In genomic region chr2:25743132-25743830, GRCh38 we compare ENCODE assay signal across 15 cellular contexts.
DNase-seq lines count a peak whose midpoint lies in the region; ATAC-seq, FAIRE-seq and TF ChIP-seq lines count a peak whose summit lies in the region.
"Had no signal": no experiment of that assay in that cellular context is flagged by ENCODE, and none has a peak within 500 bp of the region (broad histone marks: within the 10 kb centered on the region; RNA-seq: fewer than 3 reads in every experiment).

No MANE protein-coding gene starts in this region.

- CTCF ChIA-PET in WTC11 (lab: Charles Lee), result interaction anchor here (0.8 to 1.1 kb wide), 2 partner anchors 29 to 136 kb away, joined by 3 read pairs; no protein-coding TSS in a partner anchor
- CTCF ChIA-PET in naive thymus-derived CD4-positive, alpha-beta T cell (lab: Charles Lee), result interaction anchor here (0.6 to 0.8 kb wide), 3 partner anchors 110 to 137 kb away, joined by 3 read pairs; no protein-coding TSS in a partner anchor

- peaks cover 23% of the 10 kb centered on the region for H3K4me1 Mint-ChIP-seq in T-helper 2 cell treated with Interferon-gamma antibody and Interleukin-4, amounts not matched to agents 5 μg/mL and 100 μg/mL, for 36 hours (ENCODE audit: low read depth)
- peaks cover 37% of the 10 kb centered on the region for H3K4me1 Mint-ChIP-seq in WTC11
- peaks cover 19 to 42% (median 32%) of the 10 kb centered on the region in 7 donors for H3K4me1 Mint-ChIP-seq in naive thymus-derived CD4-positive, alpha-beta T cell

- peaks cover 0 to 33% (median 16%) of the 10 kb centered on the region in 3 experiments for H3K36me3 ChIP-seq in naive thymus-derived CD4-positive, alpha-beta T cell (ENCODE audit: control insufficient read depth in 2 of 3, insufficient read depth in 3 of 3, low read length in 3 of 3)
- H3K36me3 ChIP-seq in mesendoderm (ENCODE audit: control insufficient read depth, insufficient read depth, low read length), result peaks cover 1% of the 10 kb centered on the region

- no peak overlapping the region for H3K4me2 ChIP-seq in mesendoderm (ENCODE audit: low read length)

- no peaks in the 10 kb centered on the region for H3K9me3 Mint-ChIP-seq in T-helper 2 cell treated with Interferon-gamma antibody and Interleukin-4, amounts not matched to agents 5 μg/mL and 100 μg/mL, for 36 hours
- no peaks in the 10 kb centered on the region for H3K9me3 Mint-ChIP-seq in WTC11
- H3K9me3 Mint-ChIP-seq in naive thymus-derived CD4-positive, alpha-beta T cell, result no peaks in the 10 kb centered on the region
- H3K9me3 Mint-ChIP-seq: neural crest cell had no signal

- ATAC-seq in WTC11 (no peak), GM19324 (IDR thresholded peaks at IDR 0.05; ENCODE audit: low FRiP score, unreplicated experiment) (no peak)
- peak; percentile 66 for ATAC-seq in naive thymus-derived CD4-positive, alpha-beta T cell
- ATAC-seq: HCT116 had no signal

- no peaks in the 10 kb centered on the region for H3K27me3 ChIP-seq in HL-60 (ENCODE audit: insufficient read depth, poor library complexity, severe bottlenecking)
- no peaks in the 10 kb centered on the region for H3K27me3 ChIP-seq in naive thymus-derived CD4-positive, alpha-beta T cell (ENCODE audit: control insufficient read depth in 2 of 2, insufficient read depth in 2 of 2, low read length in 2 of 2)
- no peaks in the 10 kb centered on the region for H3K27me3 ChIP-seq in mesendoderm (ENCODE audit: insufficient read depth, low read length, poor library complexity)

- peak overlapping the region; percentile 88 for H3K27ac ChIP-seq in HL-60 (replicated peaks)
- peak overlapping the region; percentile 41 for H3K27ac ChIP-seq in naive thymus-derived CD4-positive, alpha-beta T cell (ENCODE audit: low read depth, low read length)
- H3K27ac ChIP-seq in mesendoderm (ENCODE audit: low read depth, low read length), result no peak overlapping the region

- H3K27ac Mint-ChIP-seq in T-helper 2 cell treated with Interferon-gamma antibody and Interleukin-4, amounts not matched to agents 5 μg/mL and 100 μg/mL, for 36 hours, result peak overlapping the region; percentile 82
- peak overlapping the region; percentile 86 for H3K27ac Mint-ChIP-seq in WTC11
- H3K27ac Mint-ChIP-seq in naive thymus-derived CD4-positive, alpha-beta T cell, result peak overlapping the region; percentile 58 to 93 (median 84)

- no peak overlapping the region for H3K23ac ChIP-seq in mesendoderm (ENCODE audit: low read length)

- no peak for DNase-seq in T-helper 2 cell treated with Interferon-gamma antibody and Interleukin-4, amounts not matched to agents 5 μg/mL and 100 μg/mL, for 36 hours (ENCODE audit: low spot score)
- no peak for DNase-seq in T-helper 2 cell
- peak; percentile 46 to 89 for DNase-seq in HL-60 (ENCODE audit: low read depth in 1 of 2, low spot score in 1 of 2)
- no peak for DNase-seq in WTC11 (ENCODE audit: low spot score)
- peak in 5 of 9 donors; percentile 10 to 44 (median 27) for DNase-seq in naive thymus-derived CD4-positive, alpha-beta T cell
- no peak for DNase-seq in mesendoderm
- no peak for DNase-seq in urothelium cell line (ENCODE audit: low spot score)
- DNase-seq: 8988T, EL, NCI-H1105 treated with DMSO at 0.1 percent for 48 hours, NCI-H69 had no signal

- H3K4me1 ChIP-seq in naive thymus-derived CD4-positive, alpha-beta T cell (ENCODE audit: control insufficient read depth in 2 of 2, insufficient read depth in 2 of 2, low read length in 2 of 2), result peaks cover 0 to 14% of the 10 kb centered on the region in 2 donors
- H3K4me1 ChIP-seq in mesendoderm (ENCODE audit: control insufficient read depth, low read depth, low read length), result no peaks in the 10 kb centered on the region

- no peak overlapping the region for H2BK5ac ChIP-seq in mesendoderm (ENCODE audit: low read length)

- no peak overlapping the region for H3K4ac ChIP-seq in mesendoderm (ENCODE audit: low read depth, low read length)

- H3K18ac ChIP-seq in mesendoderm (ENCODE audit: low read length), result no peak overlapping the region

- H3K79me2 ChIP-seq in mesendoderm (ENCODE audit: control insufficient read depth, insufficient read depth, low read length), result no peaks in the 10 kb centered on the region

- POLR2A ChIA-PET in WTC11 (lab: Charles Lee), result no interaction called here
- POLR2A ChIA-PET in naive thymus-derived CD4-positive, alpha-beta T cell (lab: Charles Lee), result no interaction called here

- no peak overlapping the region for H2BK120ac ChIP-seq in mesendoderm (ENCODE audit: low read depth, low read length)

- no peaks in the 10 kb centered on the region for H3K9me3 ChIP-seq in naive thymus-derived CD4-positive, alpha-beta T cell (ENCODE audit: control insufficient read depth in 2 of 3, low read length in 3 of 3)

- no peak overlapping the region for H3K9ac ChIP-seq in mesendoderm (ENCODE audit: low read length)

- H3K4me3 ChIP-seq in HL-60 (replicated peaks; ENCODE audit: insufficient read depth, low read length) (no peak overlapping the region), mesendoderm (ENCODE audit: low read length) (no peak overlapping the region)
- H3K4me3 ChIP-seq in naive thymus-derived CD4-positive, alpha-beta T cell (ENCODE audit: low read length), result no peak overlapping the region

- no peak overlapping the region for H2AK5ac ChIP-seq in mesendoderm (ENCODE audit: low read length)

- no peak overlapping the region for H3K56ac ChIP-seq in mesendoderm (ENCODE audit: low read length)

- intact Hi-C loops in naive thymus-derived CD4-positive, alpha-beta T cell (cut with micrococcal nuclease), result loop anchor here in 1 of 2 donors (2.0 kb wide), 1 partner anchor 20 kb away; no protein-coding TSS in a partner anchor

- TF ChIP-seq CTCF in HL-60 (IDR thresholded peaks at IDR 0.05; ENCODE audit: insufficient read depth, low read length) (no peak), WTC11 (IDR thresholded peaks at IDR 0.05) (no peak)

- peak overlapping the region; percentile 37 for H3K4me3 Mint-ChIP-seq in T-helper 2 cell treated with Interferon-gamma antibody and Interleukin-4, amounts not matched to agents 5 μg/mL and 100 μg/mL, for 36 hours
- no peak overlapping the region for H3K4me3 Mint-ChIP-seq in WTC11
- H3K4me3 Mint-ChIP-seq in naive thymus-derived CD4-positive, alpha-beta T cell, result peak overlapping the region; percentile 39 to 76 (median 66)
- H3K4me3 Mint-ChIP-seq: neural crest cell had no signal

- WGBS in mesendoderm (ENCODE audit: extremely low coverage, insufficient coverage, low lambda C conversion rate), result no CpG with 5 or more reads among the region's 5 CpGs

- no peak for FAIRE-seq in urothelium cell line (lab: Jason Lieb, UNC)
- FAIRE-seq: keratinocyte had no signal

- H3K36me3 Mint-ChIP-seq in T-helper 2 cell treated with Interferon-gamma antibody and Interleukin-4, amounts not matched to agents 5 μg/mL and 100 μg/mL, for 36 hours (ENCODE audit: low read depth), result peaks cover 47% of the 10 kb centered on the region
- H3K36me3 Mint-ChIP-seq in WTC11, result peaks cover 13% of the 10 kb centered on the region
- peaks cover 10 to 51% (median 25%) of the 10 kb centered on the region in 5 donors for H3K36me3 Mint-ChIP-seq in naive thymus-derived CD4-positive, alpha-beta T cell

- no peak overlapping the region for H4K5ac ChIP-seq in mesendoderm (ENCODE audit: low read length)

- no peaks in the 10 kb centered on the region for H3K27me3 Mint-ChIP-seq in T-helper 2 cell treated with Interferon-gamma antibody and Interleukin-4, amounts not matched to agents 5 μg/mL and 100 μg/mL, for 36 hours (ENCODE audit: low read depth)
- H3K27me3 Mint-ChIP-seq in WTC11 (ENCODE audit: low read depth), result no peaks in the 10 kb centered on the region
- H3K27me3 Mint-ChIP-seq in naive thymus-derived CD4-positive, alpha-beta T cell, result no peaks in the 10 kb centered on the region

- H4K8ac ChIP-seq in mesendoderm (ENCODE audit: low read depth, low read length), result no peak overlapping the region

- H2BK15ac ChIP-seq in mesendoderm (replicated peaks; ENCODE audit: low read depth), result no peak overlapping the region

- H3K79me1 ChIP-seq in mesendoderm (ENCODE audit: low read length), result no peaks in the 10 kb centered on the region

TF ChIP-seq in WTC11, 78 proteins besides CTCF, POLR2A, EP300 and RAD21 (continues in another document):
- TF ChIP-seq ATF2 (CRISPR knock-in tag; IDR thresholded peaks at IDR 0.05; ENCODE audit: borderline replicate concordance, low read depth) (no peak), E2F4 (CRISPR knock-in tag; IDR thresholded peaks at IDR 0.05; ENCODE audit: borderline replicate concordance, low read depth) (no peak), ZNF219 (CRISPR knock-in tag; IDR thresholded peaks at IDR 0.05; ENCODE audit: borderline replicate concordance) (no peak), NR1H2 (CRISPR knock-in tag; IDR thresholded peaks at IDR 0.05) (no peak)

Comparison
In these comparisons a context has a peak if more than half of its experiments do, and no peak if none do; other contexts are left out.
1. DNase-seq: peak in HL-60 (2 of 2) and naive thymus-derived CD4-positive, alpha-beta T cell (5 of 9); none in T-helper 2 cell treated with Interferon-gamma antibody and Interleukin-4, amounts not matched to agents 5 μg/mL and 100 μg/mL, for 36 hours (single experiment), T-helper 2 cell (0 of 5), WTC11 (single experiment), mesendoderm (single experiment) and urothelium cell line (single experiment).
2. Peak in every context shown above with its lines, with median percentiles within 50 percentile points of each other: H3K27ac Mint-ChIP-seq.